ENCODE assay signal across 24 cellular contexts in genomic region chr11:69431893-69432738, GRCh38. TPM values are rescaled to one million over a fixed set of nuclear protein-coding genes. Genes with fewer than 3 reads are reported as not detected.
DNase-seq lines count a peak whose midpoint lies in the region; ATAC-seq, FAIRE-seq and TF ChIP-seq lines count a peak whose summit lies in the region.
"Had no signal": no experiment of that assay in that cellular context is flagged by ENCODE, and none has a peak within 500 bp of the region (broad histone marks: within the 10 kb centered on the region; RNA-seq: fewer than 3 reads in every experiment).

No MANE protein-coding gene starts in this region.

- H3K9me1 ChIP-seq in K562 (ENCODE audit: control insufficient read depth, insufficient read depth, low read length), result no peaks in the 10 kb centered on the region

- BruUV-seq in K562 (replicated peaks; lab: Mats Ljungman, UMichigan), result no TSS peak

- TF ChIP-seq CTCF in K562 (IDR thresholded peaks at IDR 0.05 in 2 of 3, conservative IDR thresholded peaks at IDR 0.05 in 1 of 3; ENCODE audit: insufficient read depth in 2 of 3, low read depth in 1 of 3, low read length in 3 of 3) (no peak), gastrocnemius medialis (IDR thresholded peaks at IDR 0.05 in 4 of 5, conservative IDR thresholded peaks at IDR 0.05 in 1 of 5) (no peak)

- no peak for TF ChIP-seq RAD21 in K562 (CRISPR knock-in tag; conservative IDR thresholded peaks at IDR 0.05 in 1 of 2, IDR thresholded peaks at IDR 0.05 in 1 of 2)

- H3K27me3 ChIP-seq in right cardiac atrium (ENCODE audit: control insufficient read depth, insufficient read depth), result no peaks in the 10 kb centered on the region
- H3K27me3 ChIP-seq in K562 (ENCODE audit: control insufficient read depth in 2 of 2, insufficient read depth in 2 of 2, low read length in 2 of 2), result no peaks in the 10 kb centered on the region
- peaks cover 0 to 7% (median 0%) of the 10 kb centered on the region in 3 donors for H3K27me3 ChIP-seq in gastrocnemius medialis
- H3K27me3 ChIP-seq: BE2C had no signal

- CTCF ChIA-PET in K562 (lab: Yijun Ruan, JAX; ENCODE audit: low intra/inter-chr PET ratio), result no interaction called here

- peak overlapping the region in 1 of 2 experiments; percentile 61; a peak in 1 of 4 replicates for H3K9ac ChIP-seq in K562 (ENCODE audit: insufficient read depth in 1 of 2, low read depth in 2 of 2, low read length in 2 of 2)

- H3K4me2 ChIP-seq in K562 (ENCODE audit: insufficient read depth, low read length), result no peak overlapping the region

- H3K4me1 ChIP-seq in right cardiac atrium (ENCODE audit: control insufficient read depth, insufficient read depth, low read length), result no peaks in the 10 kb centered on the region
- peaks cover 17 to 37% of the 10 kb centered on the region in 2 experiments for H3K4me1 ChIP-seq in K562 (replicated peaks in 1 of 2; ENCODE audit: control insufficient read depth in 2 of 2, insufficient read depth in 2 of 2, low read length in 2 of 2)
- H3K4me1 ChIP-seq in gastrocnemius medialis, result no peaks in the 10 kb centered on the region

- in situ Hi-C loops in K562 (cut with MboI), result no loop called here
- in situ Hi-C loops in gastrocnemius medialis (cut with MboI; ENCODE audit: low sequenced_read_pairs in 4 of 4), result no loop called here

- WGBS in right cardiac atrium, result 88% methylated on average over 14 of the region's 14 CpGs
- 53% methylated on average over 12 of the region's 14 CpGs for WGBS in K562 (ENCODE audit: insufficient coverage, low coverage, missing lambda C conversion rate)

- H3K9me3 ChIP-seq in right cardiac atrium (ENCODE audit: control insufficient read depth, low read length) (no peaks in the 10 kb centered on the region), K562 (replicated peaks; ENCODE audit: control insufficient read depth, insufficient read depth, low read depth, low read length) (no peaks in the 10 kb centered on the region), gastrocnemius medialis (no peaks in the 10 kb centered on the region)
- H3K9me3 ChIP-seq: BE2C had no signal

- intact Hi-C loops in right cardiac atrium (cut with DNase I), result no loop called here
- intact Hi-C loops in cardiac septum (cut with DNase I), result no loop called here
- intact Hi-C loops in K562 (cut with micrococcal nuclease), result no loop called here
- intact Hi-C loops in gastrocnemius medialis (cut with DNase I; ENCODE audit: low total_unique reads), result no loop called here

- TF ChIP-seq EP300 in K562 (IDR thresholded peaks at IDR 0.05; ENCODE audit: low read length), result no peak

- POLR2A ChIA-PET in K562 (lab: Yijun Ruan, JAX), result interaction anchor here (0.6 to 1.1 kb wide), 2 partner anchors 135 to 1355 kb away, joined by 3 read pairs; no protein-coding TSS in a partner anchor

- ATAC-seq in right cardiac atrium, result no peak
- no peak for ATAC-seq in K562
- no peak for ATAC-seq in gastrocnemius medialis
- ATAC-seq: HCT116 had no signal

- TF ChIP-seq POLR2A in K562 (conservative IDR thresholded peaks at IDR 0.05), result no peak
- TF ChIP-seq POLR2A in gastrocnemius medialis (IDR thresholded peaks at IDR 0.05), result no peak

- no peak overlapping the region for H3K27ac ChIP-seq in right cardiac atrium (ENCODE audit: low read length)
- H3K27ac ChIP-seq in K562 (ENCODE audit: extremely low read depth, low read depth, low read length), result no peak overlapping the region
- H3K27ac ChIP-seq in gastrocnemius medialis, result no peak overlapping the region
- H3K27ac ChIP-seq: HL-60 had no signal

- no peaks in the 10 kb centered on the region for H3K36me3 ChIP-seq in K562 (ENCODE audit: control insufficient read depth, insufficient read depth, low read length)
- H3K36me3 ChIP-seq in gastrocnemius medialis, result no peaks in the 10 kb centered on the region
- H3K36me3 ChIP-seq: BE2C had no signal

- H2AFZ ChIP-seq in K562 (ENCODE audit: low read depth, low read length), result peak overlapping the region; percentile 6; the same call in 1 of the 2 replicates

- H4K20me1 ChIP-seq in K562 (replicated peaks; ENCODE audit: control insufficient read depth, insufficient read depth, low read length), result no peaks in the 10 kb centered on the region

- H3K79me2 ChIP-seq in K562 (ENCODE audit: control insufficient read depth, insufficient read depth, low read length), result no peaks in the 10 kb centered on the region

- peak in 2 of 3 donors; percentile 6 to 18 for DNase-seq in right cardiac atrium
- DNase-seq in cardiac septum (ENCODE audit: low spot score), result no peak
- DNase-seq in K562 (ENCODE audit: extremely low read depth in 1 of 4, low spot score in 3 of 4), result no peak
- DNase-seq in myocyte (ENCODE audit: low read depth), result peak; percentile 63
- DNase-seq in AML-193 (lab: John Stamatoyannopoulos, UW), result no peak
- no peak for DNase-seq in gastrocnemius medialis
- no peak for DNase-seq in activated CD8-positive, alpha-beta memory T cell treated with anti-CD3 and anti-CD28 coated beads, Interleukin-2, amount 50 U/mL, for 4 hours
- DNase-seq in HuH-7.5 (ENCODE audit: low spot score), result no peak
- DNase-seq: BE2C; Calu3; CD4-positive, alpha-beta memory T cell; GF-D8; KG1; NCI-H1417; NCI-H187; NCI-H2227 treated with DMSO at 0.1 percent for 48 hours; NCI-H510A treated with DMSO at 0.1 percent for 48 hours; NCI-H774; OCI-M1; SHP77 had no signal

- H3K4me3 ChIP-seq in right cardiac atrium (ENCODE audit: low read length) (no peak overlapping the region), K562 (no peak overlapping the region), gastrocnemius medialis (no peak overlapping the region)

- FAIRE-seq in K562 (lab: Jason Lieb, UNC), result no peak
- FAIRE-seq: GM19239 had no signal

TF ChIP-seq in K562, 482 proteins besides CTCF, POLR2A, EP300 and RAD21 (continues in another document):
- TF ChIP-seq RNF219 (CRISPR knock-in tag; IDR thresholded peaks at IDR 0.05), result no peak
- TF ChIP-seq ZFP1 (CRISPR knock-in tag; IDR thresholded peaks at IDR 0.05), result no peak
- TF ChIP-seq ZNF324 (CRISPR knock-in tag; IDR thresholded peaks at IDR 0.05), result no peak
- TF ChIP-seq ZNF398 (CRISPR knock-in tag; IDR thresholded peaks at IDR 0.05), result no peak
- no peak for TF ChIP-seq ARID1B (IDR thresholded peaks at IDR 0.05)
- 0 out of 2 replicates have a peak, but pooled peaks have one; percentile 14 for TF ChIP-seq MAX (CRISPR knock-in tag; IDR thresholded peaks at IDR 0.05)
- no peak for TF ChIP-seq NR3C1 (CRISPR knock-in tag; IDR thresholded peaks at IDR 0.05)
- no peak for TF ChIP-seq L3MBTL2 (IDR thresholded peaks at IDR 0.05)
- no peak for TF ChIP-seq TCF7 (IDR thresholded peaks at IDR 0.05; ENCODE audit: borderline replicate concordance)

RNA-seq across cellular contexts. Expression of gene LINC01488, which starts 49.3 kb away (rescaled TPM):
- total RNA-seq in right cardiac atrium, result under 1 TPM in 2 of 4 donors, not detected in 2; 0.14 to 0.17 TPM
- polyA plus RNA-seq in right cardiac atrium, result 0.16 TPM
- total RNA-seq in cardiac septum, result 0.19 TPM
- total RNA-seq in K562 (2011; cell fraction: chromatin; rRNA removed; ENCODE audit: low replicate concordance), result not detected in 2 replicates
- not detected in 2 replicates for total RNA-seq in K562 (2011; cell fraction: nucleolus; rRNA removed)
- total RNA-seq in K562 (2011; cell fraction: nucleoplasm; rRNA removed), result not detected in 2 replicates
- not detected in 2 replicates for total RNA-seq in K562 (2014; rRNA removed)
- not detected in 2 replicates for total RNA-seq in K562 (2014; rRNA removed; fragmentation: Illumina TruSeq; extraction: Trizol)
- total RNA-seq in K562 (2015; rRNA removed; fragmentation: Illumina TruSeq; extraction: Trizol), result not detected in 2 replicates
- not detected in 2 replicates for total RNA-seq in K562 (2021)
- polyA plus RNA-seq in K562 (2011; rRNA removed), result not detected in 2 replicates
- polyA plus RNA-seq in K562 (2011; cell fraction: cytosol; rRNA removed), result not detected in 2 replicates
- not detected in 2 replicates for polyA plus RNA-seq in K562 (2011; cell fraction: nucleus; rRNA removed)
- polyA plus RNA-seq in K562 (2012), result not detected in 2 replicates
- polyA plus RNA-seq in K562 (2014; fragmentation: Illumina TruSeq; extraction: Trizol), result not detected in 2 replicates
- not detected for polyA plus RNA-seq in K562 (2014; fragmentation: Nextera tagmentation; extraction: Ambion mirVana)
- polyA plus RNA-seq in K562 (2014; rRNA removed), result not detected in 2 replicates
- not detected in 2 replicates for polyA minus RNA-seq in K562 (2011; rRNA and poly(A)+ RNA removed)
- polyA minus RNA-seq in K562 (2011; cell fraction: cytosol; rRNA and poly(A)+ RNA removed), result not detected in 2 replicates
- polyA minus RNA-seq in K562 (2011; cell fraction: nucleus; rRNA and poly(A)+ RNA removed), result not detected in 2 replicates
- not detected in 2 replicates for total RNA-seq in myocyte
- 0.03 TPM for polyA plus RNA-seq in myocyte (2012)
- not detected for total RNA-seq in gastrocnemius medialis
- total RNA-seq: A172; Calu3; CD4-positive, alpha-beta memory T cell had no signal
- polyA plus RNA-seq: CD4-positive, alpha-beta memory T cell had no signal

Comparison
In these comparisons a context has a peak if more than half of its experiments do, and no peak if none do; other contexts are left out.
1. DNase-seq: peak in right cardiac atrium (2 of 3) and myocyte (single experiment); none in cardiac septum (single experiment), K562 (0 of 4), AML-193 (0 of 2), gastrocnemius medialis (0 of 2), activated CD8-positive, alpha-beta memory T cell treated with anti-CD3 and anti-CD28 coated beads, Interleukin-2, amount 50 U/mL, for 4 hours (single experiment) and HuH-7.5 (single experiment).